26 cellular contexts compared by ENCODE assay signal in genomic region chr21:42098957-42099547, GRCh38. TPM values are rescaled to one million over a fixed set of nuclear protein-coding genes. Genes with fewer than 3 reads are reported as not detected.
"Had no signal": no experiment of that assay in that cellular context is flagged by ENCODE, and none has a peak within 500 bp of the region (broad histone marks: within the 10 kb centered on the region; RNA-seq: fewer than 3 reads in every experiment).

No MANE protein-coding gene starts in this region.

- DNase-seq: activated B cell treated with CpG ODN at 0.5 μM for 24 hours; activated CD4-positive, alpha-beta T cell treated with anti-CD3 and anti-CD28 coated beads for 36 hours; activated CD4-positive, alpha-beta T cell treated with anti-CD3 and anti-CD28 coated beads, Interleukin-2, amount 50 U/mL, for 4 hours; activated CD8-positive, alpha-beta memory T cell treated with anti-CD3 and anti-CD28 coated beads for 24 hours; activated CD8-positive, alpha-beta memory T cell treated with anti-CD3 and anti-CD28 coated beads, Interleukin-2, amount 50 U/mL, for 4 hours; activated naive CD4-positive, alpha-beta T cell; activated T-cell treated with anti-CD3 and anti-CD28 coated beads, Interleukin-2, amount 50 U/mL, for 24 hours; adrenal gland; colonic mucosa; gastrocnemius medialis; nephron progenitor cell; occipital lobe; stimulated activated CD4-positive, alpha-beta T cell treated with anti-CD3 and anti-CD28 coated beads, Interleukin-1b, Interleukin-23, amount 100 ng/mL, for 48 hours; T-helper 9 cell; trophoblast cell; uterus had no signal

- H3K4me1 ChIP-seq: breast epithelium, gastrocnemius medialis, prostate gland, uterus had no signal

- H3K9me3 Mint-ChIP-seq: activated B cell treated with CpG ODN at 0.5 μM for 24 hours; activated T-cell treated with anti-CD3 and anti-CD28 coated beads, Interleukin-2, amount 50 U/mL, for 24 hours; stimulated activated naive CD8-positive, alpha-beta T cell treated with anti-CD3 and anti-CD28 coated beads, Interleukin-15, Interleukin-2, amounts not matched to agents 100 ng/mL and 50 ng/mL, for 24 hours had no signal

- H3K4me3 Mint-ChIP-seq: activated B cell treated with CpG ODN at 0.5 μM for 24 hours; activated CD4-positive, alpha-beta T cell treated with anti-CD3 and anti-CD28 coated beads for 36 hours; activated naive CD8-positive, alpha-beta T cell; activated T-cell treated with anti-CD3 and anti-CD28 coated beads, Interleukin-2, amount 50 U/mL, for 24 hours; central memory CD8-positive, alpha-beta T cell; memory B cell; nephron progenitor cell; stimulated activated naive CD8-positive, alpha-beta T cell treated with anti-CD3 and anti-CD28 coated beads, Interleukin-15, Interleukin-2, amounts not matched to agents 100 ng/mL and 50 ng/mL, for 24 hours had no signal

- H3K27ac ChIP-seq: uterus had no signal

- H3K4me3 ChIP-seq: adrenal gland, breast epithelium, colonic mucosa, esophagus muscularis mucosa, gastrocnemius medialis, mucosa of descending colon, prostate gland, uterus had no signal

- H3K27me3 Mint-ChIP-seq: activated CD4-positive, alpha-beta T cell treated with anti-CD3 and anti-CD28 coated beads for 36 hours; activated naive CD8-positive, alpha-beta T cell; activated T-cell treated with anti-CD3 and anti-CD28 coated beads, Interleukin-2, amount 50 U/mL, for 24 hours had no signal

- FAIRE-seq: islet of Langerhans had no signal

- H3K9me3 ChIP-seq: adrenal gland, colonic mucosa, gastrocnemius medialis, mucosa of descending colon, prostate gland, uterus had no signal

- H3K4me1 Mint-ChIP-seq: central memory CD8-positive, alpha-beta T cell; memory B cell had no signal

- H3K27me3 ChIP-seq: adrenal gland, breast epithelium, colonic mucosa, esophagus muscularis mucosa, uterus had no signal

- ATAC-seq: activated CD4-positive, alpha-beta T cell treated with anti-CD3 and anti-CD28 coated beads for 36 hours; gastrocnemius medialis; mucosa of descending colon had no signal

- H3K27ac Mint-ChIP-seq: activated B cell treated with CpG ODN at 0.5 μM for 24 hours; activated CD4-positive, alpha-beta T cell treated with anti-CD3 and anti-CD28 coated beads for 36 hours; activated naive CD8-positive, alpha-beta T cell; activated T-cell treated with anti-CD3 and anti-CD28 coated beads, Interleukin-2, amount 50 U/mL, for 24 hours; activated T-helper 2 cell treated with anti-CD3 and anti-CD28 coated beads, Interferon-gamma antibody, Interleukin-2, Interleukin-4, amounts not matched to agents 10 μg/mL and 5 μg/mL and 100 μg/mL, durations not matched to agents 14 hours and 24 hours and 36 hours; memory B cell; nephron progenitor cell; stimulated activated naive CD8-positive, alpha-beta T cell treated with anti-CD3 and anti-CD28 coated beads, Interleukin-15, Interleukin-2, amounts not matched to agents 100 ng/mL and 50 ng/mL, for 24 hours had no signal

- H3K36me3 ChIP-seq: adrenal gland, breast epithelium, colonic mucosa, esophagus muscularis mucosa, gastrocnemius medialis, prostate gland, uterus had no signal

RNA-seq across cellular contexts. Expression of gene UMODL1, which starts 27.9 kb away (rescaled TPM):
- total RNA-seq: activated CD4-positive, alpha-beta T cell treated with anti-CD3 and anti-CD28 coated beads for 36 hours; activated T-helper 2 cell treated with anti-CD3 and anti-CD28 coated beads, Interferon-gamma antibody, Interleukin-2, Interleukin-4, amounts not matched to agents 10 μg/mL and 5 μg/mL and 100 μg/mL, durations not matched to agents 14 hours and 24 hours and 36 hours; breast epithelium; occipital lobe; uterus had no signal
